ENCODE assay signal across 1 cellular context in the genomic region with DNA sequence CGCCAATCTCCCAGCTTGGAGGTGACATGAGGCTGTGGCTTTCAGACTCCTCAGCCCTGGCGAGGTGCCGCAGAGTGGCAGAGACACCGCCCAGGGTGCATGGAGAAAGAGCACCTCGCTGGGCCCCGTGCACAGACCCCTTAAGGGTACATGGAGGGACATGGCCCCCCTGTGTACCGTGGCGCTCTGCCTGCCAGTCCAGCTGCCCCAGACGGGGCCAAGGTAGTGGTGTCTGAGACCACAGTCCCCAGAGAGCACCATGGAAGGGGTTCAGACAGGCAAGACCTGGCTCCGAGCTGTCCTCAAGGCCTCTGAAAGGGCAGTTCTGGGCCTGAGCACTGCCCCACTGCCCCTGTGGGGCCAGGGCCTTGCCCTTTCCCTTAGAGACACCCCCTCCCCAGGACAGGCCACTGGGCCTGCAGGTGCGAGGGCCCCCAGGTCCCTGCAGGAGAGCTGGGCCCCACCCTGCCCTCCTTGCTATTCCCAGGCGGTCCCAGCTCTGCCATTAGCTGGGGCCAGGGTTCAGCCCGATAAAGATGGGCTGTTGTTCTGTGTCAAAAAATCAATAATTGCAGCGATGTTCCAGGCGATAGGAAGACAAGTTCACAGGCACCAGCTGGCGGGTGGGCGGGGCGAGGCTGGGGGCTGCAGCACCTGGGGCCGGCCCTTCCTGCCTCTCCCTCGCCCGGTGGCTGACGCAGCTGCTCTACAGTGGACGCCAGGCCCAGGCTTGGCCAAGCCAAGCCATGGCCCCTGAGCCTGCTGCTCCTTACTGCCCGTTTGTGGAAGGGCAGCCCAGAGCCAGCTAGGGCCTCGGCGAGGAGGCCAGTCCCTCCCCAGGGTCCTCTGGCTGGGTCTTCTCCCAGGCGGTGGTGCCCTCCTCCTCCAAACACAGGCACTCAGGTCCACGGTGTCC.
A peak's percentile ranks its signal among the peaks of the same experiment; 100 is the strongest.
TF ChIP-seq lines count a peak whose summit lies in the region.

No MANE protein-coding gene starts in this region.

TF ChIP-seq in HepG2, 621 proteins besides CTCF, POLR2A, EP300 and RAD21 (continued from another document and continues in another):
- peak; percentile 88; the same call in 1 of the 2 replicates for TF ChIP-seq ZNF556 (CRISPR knock-in tag; IDR thresholded peaks at IDR 0.05; ENCODE audit: borderline replicate concordance)
- TF ChIP-seq ZNF644 (CRISPR knock-in tag; IDR thresholded peaks at IDR 0.05; ENCODE audit: low read depth): peak; percentile 62
- TF ChIP-seq, protein P1, sequence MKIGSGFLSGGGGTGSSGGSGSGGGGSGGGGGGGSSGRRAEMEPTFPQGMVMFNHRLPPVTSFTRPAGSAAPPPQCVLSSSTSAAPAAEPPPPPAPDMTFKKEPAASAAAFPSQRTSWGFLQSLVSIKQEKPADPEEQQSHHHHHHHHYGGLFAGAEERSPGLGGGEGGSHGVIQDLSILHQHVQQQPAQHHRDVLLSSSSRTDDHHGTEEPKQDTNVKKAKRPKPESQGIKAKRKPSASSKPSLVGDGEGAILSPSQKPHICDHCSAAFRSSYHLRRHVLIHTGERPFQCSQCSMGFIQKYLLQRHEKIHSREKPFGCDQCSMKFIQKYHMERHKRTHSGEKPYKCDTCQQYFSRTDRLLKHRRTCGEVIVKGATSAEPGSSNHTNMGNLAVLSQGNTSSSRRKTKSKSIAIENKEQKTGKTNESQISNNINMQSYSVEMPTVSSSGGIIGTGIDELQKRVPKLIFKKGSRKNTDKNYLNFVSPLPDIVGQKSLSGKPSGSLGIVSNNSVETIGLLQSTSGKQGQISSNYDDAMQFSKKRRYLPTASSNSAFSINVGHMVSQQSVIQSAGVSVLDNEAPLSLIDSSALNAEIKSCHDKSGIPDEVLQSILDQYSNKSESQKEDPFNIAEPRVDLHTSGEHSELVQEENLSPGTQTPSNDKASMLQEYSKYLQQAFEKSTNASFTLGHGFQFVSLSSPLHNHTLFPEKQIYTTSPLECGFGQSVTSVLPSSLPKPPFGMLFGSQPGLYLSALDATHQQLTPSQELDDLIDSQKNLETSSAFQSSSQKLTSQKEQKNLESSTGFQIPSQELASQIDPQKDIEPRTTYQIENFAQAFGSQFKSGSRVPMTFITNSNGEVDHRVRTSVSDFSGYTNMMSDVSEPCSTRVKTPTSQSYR (CRISPR knock-in tag; IDR thresholded peaks at IDR 0.05; ENCODE audit: borderline replicate concordance): peak; percentile 70
- peak; percentile 99 for TF ChIP-seq SRSF1 (optimal IDR thresholded peaks at IDR 0.05; ENCODE audit: low read depth, low read length)
- TF ChIP-seq ONECUT2 (CRISPR knock-in tag; IDR thresholded peaks at IDR 0.05): peak; percentile 100
- peak; percentile 96 for TF ChIP-seq MEF2D (CRISPR knock-in tag; IDR thresholded peaks at IDR 0.05)
- peak; percentile 46; the same call in 1 of the 2 replicates for TF ChIP-seq ZNF749 (CRISPR knock-in tag; IDR thresholded peaks at IDR 0.05; ENCODE audit: borderline replicate concordance)
- TF ChIP-seq, protein P2, sequence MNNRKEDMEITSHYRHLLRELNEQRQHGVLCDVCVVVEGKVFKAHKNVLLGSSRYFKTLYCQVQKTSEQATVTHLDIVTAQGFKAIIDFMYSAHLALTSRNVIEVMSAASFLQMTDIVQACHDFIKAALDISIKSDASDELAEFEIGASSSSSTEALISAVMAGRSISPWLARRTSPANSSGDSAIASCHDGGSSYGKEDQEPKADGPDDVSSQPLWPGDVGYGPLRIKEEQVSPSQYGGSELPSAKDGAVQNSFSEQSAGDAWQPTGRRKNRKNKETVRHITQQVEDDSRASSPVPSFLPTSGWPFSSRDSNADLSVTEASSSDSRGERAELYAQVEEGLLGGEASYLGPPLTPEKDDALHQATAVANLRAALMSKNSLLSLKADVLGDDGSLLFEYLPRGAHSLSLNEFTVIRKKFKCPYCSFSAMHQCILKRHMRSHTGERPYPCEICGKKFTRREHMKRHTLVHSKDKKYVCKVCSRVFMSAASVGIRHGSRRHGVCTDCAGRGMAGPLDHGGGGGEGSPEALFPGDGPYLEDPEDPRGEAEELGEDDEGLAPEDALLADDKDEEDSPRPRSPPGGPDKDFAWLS (CRISPR knock-in tag; IDR thresholded peaks at IDR 0.05; ENCODE audit: borderline replicate concordance): peak; percentile 74; the same call in 1 of the 2 replicates
- TF ChIP-seq, protein P3, sequence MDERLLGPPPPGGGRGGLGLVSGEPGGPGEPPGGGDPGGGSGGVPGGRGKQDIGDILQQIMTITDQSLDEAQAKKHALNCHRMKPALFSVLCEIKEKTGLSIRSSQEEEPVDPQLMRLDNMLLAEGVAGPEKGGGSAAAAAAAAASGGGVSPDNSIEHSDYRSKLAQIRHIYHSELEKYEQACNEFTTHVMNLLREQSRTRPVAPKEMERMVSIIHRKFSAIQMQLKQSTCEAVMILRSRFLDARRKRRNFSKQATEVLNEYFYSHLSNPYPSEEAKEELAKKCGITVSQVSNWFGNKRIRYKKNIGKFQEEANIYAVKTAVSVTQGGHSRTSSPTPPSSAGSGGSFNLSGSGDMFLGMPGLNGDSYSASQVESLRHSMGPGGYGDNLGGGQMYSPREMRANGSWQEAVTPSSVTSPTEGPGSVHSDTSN (CRISPR knock-in tag; IDR thresholded peaks at IDR 0.05): peak; percentile 17; the same call in 1 of the 2 replicates
- TF ChIP-seq, protein P4, sequence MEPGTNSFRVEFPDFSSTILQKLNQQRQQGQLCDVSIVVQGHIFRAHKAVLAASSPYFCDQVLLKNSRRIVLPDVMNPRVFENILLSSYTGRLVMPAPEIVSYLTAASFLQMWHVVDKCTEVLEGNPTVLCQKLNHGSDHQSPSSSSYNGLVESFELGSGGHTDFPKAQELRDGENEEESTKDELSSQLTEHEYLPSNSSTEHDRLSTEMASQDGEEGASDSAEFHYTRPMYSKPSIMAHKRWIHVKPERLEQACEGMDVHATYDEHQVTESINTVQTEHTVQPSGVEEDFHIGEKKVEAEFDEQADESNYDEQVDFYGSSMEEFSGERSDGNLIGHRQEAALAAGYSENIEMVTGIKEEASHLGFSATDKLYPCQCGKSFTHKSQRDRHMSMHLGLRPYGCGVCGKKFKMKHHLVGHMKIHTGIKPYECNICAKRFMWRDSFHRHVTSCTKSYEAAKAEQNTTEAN (CRISPR knock-in tag; conservative IDR thresholded peaks at IDR 0.05): peak; percentile 79
- peak; percentile 62 for TF ChIP-seq NFYC (CRISPR knock-in tag; IDR thresholded peaks at IDR 0.05)
- TF ChIP-seq, protein P5, sequence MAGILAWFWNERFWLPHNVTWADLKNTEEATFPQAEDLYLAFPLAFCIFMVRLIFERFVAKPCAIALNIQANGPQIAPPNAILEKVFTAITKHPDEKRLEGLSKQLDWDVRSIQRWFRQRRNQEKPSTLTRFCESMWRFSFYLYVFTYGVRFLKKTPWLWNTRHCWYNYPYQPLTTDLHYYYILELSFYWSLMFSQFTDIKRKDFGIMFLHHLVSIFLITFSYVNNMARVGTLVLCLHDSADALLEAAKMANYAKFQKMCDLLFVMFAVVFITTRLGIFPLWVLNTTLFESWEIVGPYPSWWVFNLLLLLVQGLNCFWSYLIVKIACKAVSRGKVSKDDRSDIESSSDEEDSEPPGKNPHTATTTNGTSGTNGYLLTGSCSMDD (CRISPR knock-in tag; IDR thresholded peaks at IDR 0.05): no peak
- TF ChIP-seq, protein P6, sequence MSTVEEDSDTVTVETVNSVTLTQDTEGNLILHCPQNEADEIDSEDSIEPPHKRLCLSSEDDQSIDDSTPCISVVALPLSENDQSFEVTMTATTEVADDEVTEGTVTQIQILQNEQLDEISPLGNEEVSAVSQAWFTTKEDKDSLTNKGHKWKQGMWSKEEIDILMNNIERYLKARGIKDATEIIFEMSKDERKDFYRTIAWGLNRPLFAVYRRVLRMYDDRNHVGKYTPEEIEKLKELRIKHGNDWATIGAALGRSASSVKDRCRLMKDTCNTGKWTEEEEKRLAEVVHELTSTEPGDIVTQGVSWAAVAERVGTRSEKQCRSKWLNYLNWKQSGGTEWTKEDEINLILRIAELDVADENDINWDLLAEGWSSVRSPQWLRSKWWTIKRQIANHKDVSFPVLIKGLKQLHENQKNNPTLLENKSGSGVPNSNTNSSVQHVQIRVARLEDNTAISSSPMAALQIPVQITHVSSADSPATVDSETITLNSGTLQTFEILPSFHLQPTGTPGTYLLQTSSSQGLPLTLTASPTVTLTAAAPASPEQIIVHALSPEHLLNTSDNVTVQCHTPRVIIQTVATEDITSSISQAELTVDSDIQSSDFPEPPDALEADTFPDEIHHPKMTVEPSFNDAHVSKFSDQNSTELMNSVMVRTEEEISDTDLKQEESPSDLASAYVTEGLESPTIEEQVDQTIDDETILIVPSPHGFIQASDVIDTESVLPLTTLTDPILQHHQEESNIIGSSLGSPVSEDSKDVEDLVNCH (CRISPR knock-in tag; IDR thresholded peaks at IDR 0.05): peak; percentile 77; the same call in 1 of the 2 replicates
- TF ChIP-seq ZNF468 (CRISPR knock-in tag; IDR thresholded peaks at IDR 0.05): peak; percentile 94; the same call in 1 of the 2 replicates
- peak; percentile 10; the same call in 1 of the 2 replicates for TF ChIP-seq ZSCAN25 (CRISPR knock-in tag; IDR thresholded peaks at IDR 0.05)
- TF ChIP-seq ZMAT3 (CRISPR knock-in tag; conservative IDR thresholded peaks at IDR 0.05): peak; percentile 22; the same call in 1 of the 2 replicates
- TF ChIP-seq, protein P7, sequence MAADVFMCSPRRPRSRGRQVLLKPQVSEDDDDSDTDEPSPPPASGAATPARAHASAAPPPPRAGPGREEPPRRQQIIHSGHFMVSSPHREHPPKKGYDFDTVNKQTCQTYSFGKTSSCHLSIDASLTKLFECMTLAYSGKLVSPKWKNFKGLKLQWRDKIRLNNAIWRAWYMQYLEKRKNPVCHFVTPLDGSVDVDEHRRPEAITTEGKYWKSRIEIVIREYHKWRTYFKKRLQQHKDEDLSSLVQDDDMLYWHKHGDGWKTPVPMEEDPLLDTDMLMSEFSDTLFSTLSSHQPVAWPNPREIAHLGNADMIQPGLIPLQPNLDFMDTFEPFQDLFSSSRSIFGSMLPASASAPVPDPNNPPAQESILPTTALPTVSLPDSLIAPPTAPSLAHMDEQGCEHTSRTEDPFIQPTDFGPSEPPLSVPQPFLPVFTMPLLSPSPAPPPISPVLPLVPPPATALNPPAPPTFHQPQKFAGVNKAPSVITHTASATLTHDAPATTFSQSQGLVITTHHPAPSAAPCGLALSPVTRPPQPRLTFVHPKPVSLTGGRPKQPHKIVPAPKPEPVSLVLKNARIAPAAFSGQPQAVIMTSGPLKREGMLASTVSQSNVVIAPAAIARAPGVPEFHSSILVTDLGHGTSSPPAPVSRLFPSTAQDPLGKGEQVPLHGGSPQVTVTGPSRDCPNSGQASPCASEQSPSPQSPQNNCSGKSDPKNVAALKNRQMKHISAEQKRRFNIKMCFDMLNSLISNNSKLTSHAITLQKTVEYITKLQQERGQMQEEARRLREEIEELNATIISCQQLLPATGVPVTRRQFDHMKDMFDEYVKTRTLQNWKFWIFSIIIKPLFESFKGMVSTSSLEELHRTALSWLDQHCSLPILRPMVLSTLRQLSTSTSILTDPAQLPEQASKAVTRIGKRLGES (CRISPR knock-in tag; IDR thresholded peaks at IDR 0.05; ENCODE audit: borderline replicate concordance): peak; percentile 61; the same call in 1 of the 2 replicates
- TF ChIP-seq PRPF4 (IDR thresholded peaks at IDR 0.05; ENCODE audit: low read depth, low read length, poor library complexity, severe bottlenecking): no peak
- TF ChIP-seq HOXA3 (CRISPR knock-in tag; IDR thresholded peaks at IDR 0.05): peak; percentile 96
- no peak for TF ChIP-seq NFIB (CRISPR knock-in tag; IDR thresholded peaks at IDR 0.05; ENCODE audit: borderline replicate concordance)
- peak; percentile 99 for TF ChIP-seq ZBTB7B (CRISPR knock-in tag; IDR thresholded peaks at IDR 0.05)
- TF ChIP-seq, protein P8, sequence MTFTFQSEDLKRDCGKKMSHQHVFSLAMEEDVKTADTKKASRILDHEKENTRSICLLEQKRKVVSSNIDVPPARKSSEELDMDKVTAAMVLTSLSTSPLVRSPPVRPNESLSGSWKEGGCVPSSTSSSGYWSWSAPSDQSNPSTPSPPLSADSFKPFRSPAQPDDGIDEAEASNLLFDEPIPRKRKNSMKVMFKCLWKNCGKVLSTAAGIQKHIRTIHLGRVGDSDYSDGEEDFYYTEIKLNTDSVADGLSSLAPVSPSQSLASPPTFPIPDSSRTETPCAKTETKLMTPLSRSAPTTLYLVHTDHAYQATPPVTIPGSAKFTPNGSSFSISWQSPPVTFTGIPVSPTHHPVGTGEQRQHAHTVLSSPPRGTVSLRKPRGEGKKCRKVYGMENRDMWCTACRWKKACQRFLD (CRISPR knock-in tag; IDR thresholded peaks at IDR 0.05; ENCODE audit: borderline replicate concordance): no peak; the same call in 1 of the 2 replicates
- TF ChIP-seq RARG (CRISPR knock-in tag; IDR thresholded peaks at IDR 0.05; ENCODE audit: low read depth): no peak
- TF ChIP-seq, protein P9, sequence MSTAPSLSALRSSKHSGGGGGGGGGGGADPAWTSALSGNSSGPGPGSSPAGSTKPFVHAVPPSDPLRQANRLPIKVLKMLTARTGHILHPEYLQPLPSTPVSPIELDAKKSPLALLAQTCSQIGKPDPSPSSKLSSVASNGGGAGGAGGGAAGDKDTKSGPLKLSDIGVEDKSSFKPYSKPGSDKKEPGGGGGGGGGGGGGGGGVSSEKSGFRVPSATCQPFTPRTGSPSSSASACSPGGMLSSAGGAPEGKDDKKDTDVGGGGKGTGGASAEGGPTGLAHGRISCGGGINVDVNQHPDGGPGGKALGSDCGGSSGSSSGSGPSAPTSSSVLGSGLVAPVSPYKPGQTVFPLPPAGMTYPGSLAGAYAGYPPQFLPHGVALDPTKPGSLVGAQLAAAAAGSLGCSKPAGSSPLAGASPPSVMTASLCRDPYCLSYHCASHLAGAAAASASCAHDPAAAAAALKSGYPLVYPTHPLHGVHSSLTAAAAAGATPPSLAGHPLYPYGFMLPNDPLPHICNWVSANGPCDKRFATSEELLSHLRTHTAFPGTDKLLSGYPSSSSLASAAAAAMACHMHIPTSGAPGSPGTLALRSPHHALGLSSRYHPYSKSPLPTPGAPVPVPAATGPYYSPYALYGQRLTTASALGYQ (CRISPR knock-in tag; IDR thresholded peaks at IDR 0.05): peak; percentile 94
- TF ChIP-seq NAIF1 (CRISPR knock-in tag; IDR thresholded peaks at IDR 0.05; ENCODE audit: borderline replicate concordance): peak; percentile 78; the same call in 1 of the 2 replicates
- TF ChIP-seq, protein P10, sequence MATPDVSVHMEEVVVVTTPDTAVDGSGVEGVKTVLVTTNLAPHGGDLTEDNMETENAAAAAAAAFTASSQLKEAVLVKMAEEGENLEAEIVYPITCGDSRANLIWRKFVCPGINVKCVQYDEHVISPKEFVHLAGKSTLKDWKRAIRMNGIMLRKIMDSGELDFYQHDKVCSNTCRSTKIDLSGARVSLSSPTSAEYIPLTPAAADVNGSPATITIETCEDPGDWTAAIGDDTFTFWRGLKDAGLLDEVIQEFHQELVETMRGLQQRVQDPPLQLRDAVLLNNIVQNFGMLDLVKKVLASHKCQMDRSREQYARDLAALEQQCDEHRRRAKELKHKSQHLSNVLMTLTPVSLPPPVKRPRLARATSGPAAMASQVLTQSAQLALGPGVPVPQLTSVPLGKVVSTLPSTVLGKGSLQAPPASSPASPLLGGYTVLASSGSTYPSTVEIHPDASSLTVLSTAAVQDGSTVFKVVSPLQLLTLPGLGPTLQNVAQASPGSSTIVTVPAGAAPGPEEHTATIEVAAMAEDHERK (CRISPR knock-in tag; IDR thresholded peaks at IDR 0.05; ENCODE audit: low read depth): no peak
- TF ChIP-seq CEBPB (IDR thresholded peaks at IDR 0.05; ENCODE audit: borderline replicate concordance, low read depth, low read length): no peak
- TF ChIP-seq BCL6 (CRISPR knock-in tag; IDR thresholded peaks at IDR 0.05): peak; percentile 90
- no peak; the same call in none of the 2 replicates for TF ChIP-seq KMT2A (CRISPR knock-in tag; IDR thresholded peaks at IDR 0.05)
- peak; percentile 52 for TF ChIP-seq ZNF333 (CRISPR knock-in tag; IDR thresholded peaks at IDR 0.05; ENCODE audit: borderline replicate concordance)
- peak; percentile 82 for TF ChIP-seq ZFY (CRISPR knock-in tag; IDR thresholded peaks at IDR 0.05)
- no peak for TF ChIP-seq CENPX (CRISPR knock-in tag; IDR thresholded peaks at IDR 0.05)
- peak; percentile 60; the same call in 1 of the 2 replicates for TF ChIP-seq CHCHD3 (CRISPR knock-in tag; IDR thresholded peaks at IDR 0.05)
- no peak; the same call in 1 of the 2 replicates for TF ChIP-seq EED (CRISPR knock-in tag; IDR thresholded peaks at IDR 0.05)
- no peak; the same call in 1 of the 2 replicates for TF ChIP-seq JUN (CRISPR knock-in tag; IDR thresholded peaks at IDR 0.05)
- TF ChIP-seq CHD4 (IDR thresholded peaks at IDR 0.05; ENCODE audit: borderline replicate concordance, low read length): peak; percentile 94
